Comparison of ENCODE assay signal across 8 cellular contexts in the genomic region with DNA sequence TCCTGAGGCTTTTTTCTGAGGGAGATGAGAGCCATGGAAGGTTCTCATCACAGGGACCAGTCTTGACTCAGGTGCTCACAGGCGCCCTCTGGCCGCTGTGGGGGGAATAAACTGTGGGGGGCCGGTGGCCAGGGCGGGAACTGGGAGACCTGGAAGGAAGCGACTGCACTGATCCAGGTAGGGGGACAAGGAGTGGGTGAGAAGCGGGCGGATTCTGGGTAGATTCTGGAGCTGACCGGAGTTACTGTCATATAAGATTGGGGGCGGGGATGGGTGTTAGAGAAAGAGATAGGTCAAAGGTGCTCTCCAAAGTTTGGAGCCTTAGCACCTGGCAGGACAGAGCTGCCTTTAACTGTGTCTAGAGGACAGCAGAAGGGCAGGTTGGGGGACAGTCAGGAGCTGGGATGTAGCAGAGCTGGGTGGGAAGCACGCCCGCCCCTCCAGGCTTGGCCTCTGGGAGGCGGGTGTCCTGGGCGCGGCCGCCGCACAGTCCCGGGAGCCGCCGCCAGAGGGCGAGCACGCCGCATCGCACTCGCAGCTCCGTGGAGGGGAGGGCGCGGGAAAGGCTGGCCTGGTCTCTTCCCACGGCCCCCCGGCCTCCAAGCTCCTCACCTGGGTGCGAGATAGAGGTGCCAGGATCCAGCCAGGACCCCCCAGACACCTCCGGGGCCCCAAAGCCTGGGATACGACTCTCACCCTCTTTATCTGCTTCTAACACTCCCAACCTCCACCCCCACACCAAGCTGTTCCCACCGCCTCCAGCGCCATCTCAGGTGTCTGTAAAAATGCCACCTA. TPM values are rescaled to one million over a fixed set of nuclear protein-coding genes. Genes with fewer than 3 reads are reported as not detected.
DNase-seq lines count a peak whose midpoint lies in the region; ATAC-seq, FAIRE-seq and TF ChIP-seq lines count a peak whose summit lies in the region.

No MANE protein-coding gene starts in this region.

- H3K27me3 Mint-ChIP-seq in CD8-positive, alpha-beta T cell (ENCODE audit: low read depth): peaks cover 2% of the 10 kb centered on the region

- POLR2A ChIA-PET in CD8-positive, alpha-beta T cell (lab: Charles Lee): interaction anchor here (0.6 to 1.8 kb wide), 16 partner anchors 9 to 240 kb away, joined by 3 to 8 read pairs (median 4); partner anchors contain the start of genes FARSA, GADD45GIP1 and GCDH

- peak overlapping the region; percentile 53 for H3K27ac Mint-ChIP-seq in CD8-positive, alpha-beta T cell

- H3K27me3 ChIP-seq in CD8-positive, alpha-beta T cell (ENCODE audit: insufficient read depth, low read length): no peaks in the 10 kb centered on the region
- no peaks in the 10 kb centered on the region for H3K27me3 ChIP-seq in right atrium auricular region

- peak; percentile 95 for ATAC-seq in CD8-positive, alpha-beta T cell
- peak; percentile 64 for ATAC-seq in GM21717 (IDR thresholded peaks at IDR 0.05; ENCODE audit: unreplicated experiment)

- no peaks in the 10 kb centered on the region for H3K36me3 Mint-ChIP-seq in CD8-positive, alpha-beta T cell

- intact Hi-C loops in CD8-positive, alpha-beta T cell (cut with DNase I, micrococcal nuclease): loop anchor here (1.0 kb wide), 3 partner anchors 8 to 80 kb away; partner anchors contain the start of genes GADD45GIP1 (in 1 of the 2) and RAD23A (in 1 of the 2)

- peaks cover 9% of the 10 kb centered on the region for H3K4me1 ChIP-seq in CD8-positive, alpha-beta T cell (ENCODE audit: insufficient read depth, low read length)
- H3K4me1 ChIP-seq in right atrium auricular region: peaks cover 0 to 10% of the 10 kb centered on the region in 2 donors

- peaks cover 7% of the 10 kb centered on the region for H3K4me1 Mint-ChIP-seq in CD8-positive, alpha-beta T cell (ENCODE audit: low read depth)

- CTCF ChIA-PET in CD8-positive, alpha-beta T cell (lab: Charles Lee): interaction anchor here (0.6 to 5.2 kb wide), 71 partner anchors 9 to 624 kb away, joined by 3 to 123 read pairs (median 5); partner anchors contain the start of genes CALR, DNASE2, FARSA and GADD45GIP1

- no peak for FAIRE-seq in urothelium cell line (lab: Jason Lieb, UNC)

- peak overlapping the region; percentile 88 for H3K4me3 Mint-ChIP-seq in CD8-positive, alpha-beta T cell

- H3K36me3 ChIP-seq in CD8-positive, alpha-beta T cell (ENCODE audit: insufficient read depth, low read length): no peaks in the 10 kb centered on the region
- H3K36me3 ChIP-seq in right atrium auricular region: no peaks in the 10 kb centered on the region

- no peak overlapping the region for H3K27ac ChIP-seq in CD8-positive, alpha-beta T cell (ENCODE audit: low read depth, low read length)
- H3K27ac ChIP-seq in right atrium auricular region: peak overlapping the region; percentile 32 to 71

- peak; percentile 63 to 88 (median 75) for DNase-seq in CD8-positive, alpha-beta T cell
- DNase-seq in NCI-H1092 treated with DMSO at 0.1 percent for 48 hours (lab: John Stamatoyannopoulos, UW): peak; percentile 83
- DNase-seq in T-helper 1 cell: peak; percentile 57 to 79 (median 69)
- DNase-seq in amniotic epithelial cell (ENCODE audit: low read depth): peak; percentile 49
- peak; percentile 77 for DNase-seq in right atrium auricular region (ENCODE audit: low spot score)
- DNase-seq in putamen (ENCODE audit: low spot score): peak; percentile 58
- DNase-seq in urothelium cell line (ENCODE audit: low spot score): peak; percentile 80

- H3K9me3 Mint-ChIP-seq in CD8-positive, alpha-beta T cell: no peaks in the 10 kb centered on the region

- peak overlapping the region; percentile 76 for H3K4me3 ChIP-seq in CD8-positive, alpha-beta T cell (ENCODE audit: low read depth, low read length)
- H3K4me3 ChIP-seq in right atrium auricular region: peak overlapping the region; percentile 40 to 60

- peak; percentile 93 for TF ChIP-seq CTCF in CD8-positive, alpha-beta T cell (IDR thresholded peaks at IDR 0.05)
- TF ChIP-seq CTCF in right atrium auricular region (IDR thresholded peaks at IDR 0.05): peak; percentile 78 to 95

- no peaks in the 10 kb centered on the region for H3K9me3 ChIP-seq in CD8-positive, alpha-beta T cell (ENCODE audit: low read length)
- H3K9me3 ChIP-seq in right atrium auricular region: no peaks in the 10 kb centered on the region

RNA-seq across cellular contexts. Expression of gene DAND5, which starts 4.2 kb away (rescaled TPM):
- not detected for total RNA-seq in CD8-positive, alpha-beta T cell
- 10 to 100 TPM in 1 of 2 donors, 1 to 10 TPM in 1; 2.9 to 10.7 TPM for total RNA-seq in right atrium auricular region

RNA-seq across cellular contexts. Expression of gene GADD45GIP1, which starts 8.2 kb away (rescaled TPM):
- total RNA-seq in CD8-positive, alpha-beta T cell: 10 to 100 TPM; 13.2 to 14.4 TPM
- 10 to 100 TPM; 48.5 to 58.7 TPM for total RNA-seq in right atrium auricular region

RNA-seq across cellular contexts. Expression of gene RAD23A, which starts 19.6 kb away (rescaled TPM):
- 10 to 100 TPM; 86.3 to 90.8 TPM for total RNA-seq in CD8-positive, alpha-beta T cell
- total RNA-seq in right atrium auricular region: 100 to 1,000 TPM; 178 to 185 TPM

RNA-seq across cellular contexts. Expression of gene CALR, which starts 26.8 kb away (rescaled TPM):
- 100 to 1,000 TPM; 618 to 650 TPM for total RNA-seq in CD8-positive, alpha-beta T cell
- 100 to 1,000 TPM; 285 to 289 TPM for total RNA-seq in right atrium auricular region

RNA-seq across cellular contexts. Expression of gene NFIX, which starts 30.1 kb away (rescaled TPM):
- total RNA-seq in CD8-positive, alpha-beta T cell: 1 to 10 TPM; 2.5 to 5.0 TPM
- 10 to 100 TPM; 56.5 to 69.8 TPM for total RNA-seq in right atrium auricular region
